ENCODE assay signal across 14 cellular contexts in genomic region chr6:157224957-157225574, GRCh38.
A peak's percentile ranks its signal among the peaks of the same experiment; 100 is the strongest.
DNase-seq lines count a peak whose midpoint lies in the region; ATAC-seq and TF ChIP-seq lines count a peak whose summit lies in the region.
"Had no signal": no experiment of that assay in that cellular context is flagged by ENCODE, and none has a peak within 500 bp of the region (broad histone marks: within the 10 kb centered on the region; RNA-seq: fewer than 3 reads in every experiment).

No MANE protein-coding gene starts in this region.

- no peak overlapping the region for H3K27ac Mint-ChIP-seq in endodermal cell

- peaks cover 9% of the 10 kb centered on the region for H3K4me1 Mint-ChIP-seq in endodermal cell

- H3K27me3 Mint-ChIP-seq in endodermal cell (ENCODE audit: insufficient read depth): peaks cover 19% of the 10 kb centered on the region

- H3K36me3 ChIP-seq in right atrium auricular region (no peaks in the 10 kb centered on the region), endodermal cell (ENCODE audit: control insufficient read depth, insufficient read depth, low read length) (no peaks in the 10 kb centered on the region), aorta (ENCODE audit: control insufficient read depth in 1 of 2, insufficient read depth in 2 of 2, low read length in 1 of 2) (no peaks in the 10 kb centered on the region)

- H3K4me3 Mint-ChIP-seq in endodermal cell: no peak overlapping the region

- H3K36me3 Mint-ChIP-seq in endodermal cell (ENCODE audit: low read depth): no peaks in the 10 kb centered on the region

- WGBS in endodermal cell (ENCODE audit: insufficient coverage in 1 of 2, insufficient read length in 1 of 2), 2 experiments: 93 to 94% methylated on average over 19 to 26 of the region's 26 CpGs
- WGBS in aorta, 2 donors: 84 to 87% methylated on average over 26 of the region's 26 CpGs

- peak; percentile 59 for DNase-seq in right atrium auricular region (ENCODE audit: low spot score)
- DNase-seq in left cardiac atrium: no peak
- peak; percentile 42 for DNase-seq in endodermal cell
- DNase-seq in retina: peak; percentile 72
- DNase-seq in aorta: peak in 1 of 2 donors; percentile 75
- no peak for DNase-seq in HT-29 (ENCODE audit: low spot score)
- DNase-seq in NK-92 treated with Interleukin-12 subunit alpha and Interleukin-12 subunit beta, amount 100 ng/mL, for 24 hours (lab: John Stamatoyannopoulos, UW): no peak
- DNase-seq: activated gamma-delta T cell treated with Interleukin-2 at 50 U/mL for 16 hours; hippocampal formation; left colon; SHP77; stimulated activated naive CD4-positive, alpha-beta T cell treated with Interleukin-2 at 50 U/mL for 16 hours; T-helper 2 cell had no signal

- peaks cover 0 to 34% of the 10 kb centered on the region in 2 donors for H3K4me1 ChIP-seq in right atrium auricular region
- H3K4me1 ChIP-seq in endodermal cell (ENCODE audit: control insufficient read depth, insufficient read depth, low read length): no peaks in the 10 kb centered on the region
- peaks cover 0 to 2% of the 10 kb centered on the region in 2 donors for H3K4me1 ChIP-seq in aorta (ENCODE audit: control insufficient read depth in 1 of 2, insufficient read depth in 2 of 2, low read length in 2 of 2)

- no peak for ATAC-seq in left cardiac atrium
- no peak for ATAC-seq in aorta (ENCODE audit: low FRiP score)
- ATAC-seq in GM18861 (IDR thresholded peaks at IDR 0.05; ENCODE audit: unreplicated experiment): no peak
- ATAC-seq: left colon had no signal

- H3K9me3 Mint-ChIP-seq in endodermal cell: no peaks in the 10 kb centered on the region

- H3K9ac ChIP-seq in endodermal cell (ENCODE audit: extremely low read depth, low read length, poor library complexity, severe bottlenecking): no peak overlapping the region

- intact Hi-C loops in left cardiac atrium (cut with DNase I) (no loop called here), aorta (cut with DNase I) (no loop called here)

- no peaks in the 10 kb centered on the region for H3K9me3 ChIP-seq in right atrium auricular region
- H3K9me3 ChIP-seq in endodermal cell (ENCODE audit: control insufficient read depth, low read length): no peaks in the 10 kb centered on the region
- H3K9me3 ChIP-seq in aorta (ENCODE audit: control insufficient read depth, low read length): no peaks in the 10 kb centered on the region

- peak overlapping the region; percentile 59 to 67 for H3K27ac ChIP-seq in right atrium auricular region
- no peak overlapping the region for H3K27ac ChIP-seq in endodermal cell (ENCODE audit: low read depth, low read length)
- H3K27ac ChIP-seq in aorta (ENCODE audit: low read depth in 1 of 2, low read length in 2 of 2): peak overlapping the region; percentile 91 to 96

- no peaks in the 10 kb centered on the region for H3K27me3 ChIP-seq in right atrium auricular region
- H3K27me3 ChIP-seq in endodermal cell (ENCODE audit: control insufficient read depth, insufficient read depth, low read length, poor library complexity, severe bottlenecking): no peaks in the 10 kb centered on the region
- no peaks in the 10 kb centered on the region for H3K27me3 ChIP-seq in aorta (ENCODE audit: control insufficient read depth in 1 of 2, insufficient read depth in 2 of 2, low read length in 1 of 2)

- H3K4me3 ChIP-seq in right atrium auricular region (no peak overlapping the region), endodermal cell (ENCODE audit: low read length) (no peak overlapping the region), aorta (ENCODE audit: low read length in 2 of 2) (no peak overlapping the region)

- TF ChIP-seq CTCF in right atrium auricular region (IDR thresholded peaks at IDR 0.05): no peak
- TF ChIP-seq CTCF in endodermal cell (conservative IDR thresholded peaks at IDR 0.05): no peak

Comparison
In these comparisons a context has a peak if more than half of its experiments do, and no peak if none do; other contexts are left out.
1. DNase-seq: peak in right atrium auricular region (single experiment), endodermal cell (single experiment) and retina (single experiment); none in left cardiac atrium (single experiment), HT-29 (single experiment) and NK-92 treated with Interleukin-12 subunit alpha and Interleukin-12 subunit beta, amount 100 ng/mL, for 24 hours (single experiment).